Comparison of ENCODE assay signal across 9 cellular contexts in genomic region chr17:49496866-49497146, GRCh38. TPM values are rescaled to one million over a fixed set of nuclear protein-coding genes. Genes with fewer than 3 reads are reported as not detected.
A peak's percentile ranks its signal among the peaks of the same experiment; 100 is the strongest.
DNase-seq lines count a peak whose midpoint lies in the region; ATAC-seq and TF ChIP-seq lines count a peak whose summit lies in the region.
"Had no signal": no experiment of that assay in that cellular context is flagged by ENCODE, and none has a peak within 500 bp of the region (broad histone marks: within the 10 kb centered on the region; RNA-seq: fewer than 3 reads in every experiment).

No MANE protein-coding gene starts in this region.

- no peaks in the 10 kb centered on the region for H3K36me3 ChIP-seq in left ventricle myocardium inferior
- no peaks in the 10 kb centered on the region for H3K36me3 ChIP-seq in vagina

- H3K36me3 Mint-ChIP-seq in naive B cell: no peaks in the 10 kb centered on the region

- H3K4me3 ChIP-seq in left ventricle myocardium inferior (peak overlapping the region; percentile 69), choroid plexus epithelial cell (ENCODE audit: low read depth, low read length) (peak overlapping the region; percentile 41), vagina (peak overlapping the region; percentile 45 to 56)
- H3K4me3 ChIP-seq: K562 had no signal

- H3K27ac ChIP-seq in left ventricle myocardium inferior (replicated peaks): peak overlapping the region; percentile 23
- no peak overlapping the region for H3K27ac ChIP-seq in vagina

- TF ChIP-seq CTCF in left ventricle myocardium inferior (IDR thresholded peaks at IDR 0.05; ENCODE audit: borderline replicate concordance) (no peak), choroid plexus epithelial cell (conservative IDR thresholded peaks at IDR 0.05; ENCODE audit: low read depth, low read length) (no peak), vagina (IDR thresholded peaks at IDR 0.05) (no peak)

- H3K27me3 ChIP-seq in left ventricle myocardium inferior (ENCODE audit: low read depth): peaks cover 92% of the 10 kb centered on the region
- no peaks in the 10 kb centered on the region for H3K27me3 ChIP-seq in vagina

- H3K27ac Mint-ChIP-seq in naive B cell: peak overlapping the region in 1 of 6 donors; percentile 36

- intact Hi-C loops in left ventricle myocardium inferior (cut with micrococcal nuclease): no loop called here
- intact Hi-C loops in Right ventricle myocardium superior (cut with DNase I): loop anchor here (5.0 kb wide), 1 partner anchor 50 kb away; no protein-coding TSS in a partner anchor
- intact Hi-C loops in vagina (cut with DNase I): no loop called here

- H3K4me1 ChIP-seq in left ventricle myocardium inferior: peaks cover 38% of the 10 kb centered on the region
- H3K4me1 ChIP-seq in vagina: peaks cover 36% of the 10 kb centered on the region

- H3K27me3 Mint-ChIP-seq in naive B cell: peaks cover 44 to 61% (median 55%) of the 10 kb centered on the region in 3 donors

- DNase-seq in left ventricle myocardium inferior (no peak), Right ventricle myocardium superior (no peak), choroid plexus epithelial cell (ENCODE audit: low read depth) (no peak), naive B cell (no peak), vagina (ENCODE audit: extremely low spot score in 2 of 2) (no peak)
- DNase-seq in stimulated activated CD4-positive, alpha-beta T cell treated with anti-CD3 and anti-CD28 coated beads, Interleukin-4, amount 100 ng/mL, for 24 hours: no peak

- peak overlapping the region; percentile 81 to 93 (median 88) for H3K4me3 Mint-ChIP-seq in naive B cell

- ATAC-seq in Right ventricle myocardium superior (ENCODE audit: poor library complexity) (no peak), naive B cell (ENCODE audit: low read depth in 2 of 2) (no peak), HG02884 (IDR thresholded peaks at IDR 0.05; ENCODE audit: unreplicated experiment) (no peak), GM21390 (IDR thresholded peaks at IDR 0.05; ENCODE audit: unreplicated experiment) (no peak)

- TF ChIP-seq POLR2A in vagina (IDR thresholded peaks at IDR 0.05): no peak

- peaks cover 27 to 36% (median 35%) of the 10 kb centered on the region in 3 donors for H3K4me1 Mint-ChIP-seq in naive B cell

- H3K9me3 ChIP-seq in left ventricle myocardium inferior (replicated peaks) (no peaks in the 10 kb centered on the region), vagina (no peaks in the 10 kb centered on the region)

- peaks cover 0 to 2% (median 0%) of the 10 kb centered on the region in 7 donors for H3K9me3 Mint-ChIP-seq in naive B cell

RNA-seq across cellular contexts. Expression of gene NGFR, which starts 1.7 kb away (rescaled TPM):
- total RNA-seq in left ventricle myocardium inferior: 8.9 TPM
- total RNA-seq in Right ventricle myocardium superior: 8.0 TPM
- under 1 TPM in 1 of 6 donors, not detected in 5; 0.16 TPM for polyA plus RNA-seq in naive B cell (ENCODE audit: low read depth in 6 of 6)
- total RNA-seq in vagina: 41.7 TPM
